Comparison of ENCODE assay signal across 8 cellular contexts in the genomic region with DNA sequence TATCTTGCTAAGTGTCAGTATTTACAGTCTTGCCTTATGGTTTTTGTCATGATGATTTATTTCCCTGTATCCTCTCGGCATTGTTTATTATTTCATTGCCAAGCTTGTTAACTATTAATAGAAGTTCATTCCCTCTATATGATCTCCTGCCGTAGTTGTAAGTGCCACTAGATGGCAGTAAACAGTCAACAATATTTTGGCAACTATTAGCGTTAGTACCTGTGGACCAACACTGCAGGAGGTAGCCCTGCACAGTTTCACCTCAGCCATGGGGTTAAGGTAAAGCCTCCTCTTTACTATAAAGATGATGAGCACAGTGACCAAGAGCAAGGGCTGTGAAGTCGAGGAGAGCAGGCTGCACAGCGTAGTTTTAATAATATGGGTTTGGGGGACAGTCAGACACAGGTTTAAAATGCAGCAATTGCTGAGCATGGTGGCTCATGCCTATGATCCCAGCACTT. TPM values are rescaled to one million over a fixed set of nuclear protein-coding genes. Genes with fewer than 3 reads are reported as not detected.
A peak's percentile ranks its signal among the peaks of the same experiment; 100 is the strongest.
DNase-seq lines count a peak whose midpoint lies in the region; ATAC-seq and TF ChIP-seq lines count a peak whose summit lies in the region.

No MANE protein-coding gene starts in this region.

- no peaks in the 10 kb centered on the region for H4K20me1 ChIP-seq in HCT116 (ENCODE audit: insufficient read depth)

- H3K79me2 ChIP-seq in HCT116 (ENCODE audit: insufficient read depth, low read length) = no peaks in the 10 kb centered on the region

- no peak overlapping the region for H3K27ac ChIP-seq in HCT116 (ENCODE audit: low read depth, low read length)

- no peaks in the 10 kb centered on the region for H3K9me3 Mint-ChIP-seq in T-cell
- H3K9me3 Mint-ChIP-seq in stimulated activated naive B cell treated with anti-CD40 and anti-IgM and Interleukin-4, amounts not matched to agents 10 μg/mL and 1 μg/mL and 100 μg/mL, for 72 hours = no peaks in the 10 kb centered on the region

- no peak overlapping the region for H2AFZ ChIP-seq in HCT116 (ENCODE audit: low read depth, low read length, poor library complexity, severe bottlenecking)

- H3K4me1 Mint-ChIP-seq in T-cell = peaks cover 0 to 1% (median 0%) of the 10 kb centered on the region in 3 donors
- peaks cover 0 to 4% of the 10 kb centered on the region in 2 donors for H3K4me1 Mint-ChIP-seq in stimulated activated naive B cell treated with anti-CD40 and anti-IgM and Interleukin-4, amounts not matched to agents 10 μg/mL and 1 μg/mL and 100 μg/mL, for 72 hours

- no peak for TF ChIP-seq POLR2A in HCT116 (IDR thresholded peaks at IDR 0.05; ENCODE audit: borderline replicate concordance, extremely low read depth, insufficient read depth, insufficient read length)

- no peaks in the 10 kb centered on the region for H3K9me2 ChIP-seq in HCT116 (ENCODE audit: insufficient read depth)

- peak; percentile 51 for DNase-seq in NCI-H2196 (lab: John Stamatoyannopoulos, UW; ENCODE audit: unreplicated experiment)
- no peak for DNase-seq in NCI-H2196 treated with DMSO at 0.1 percent for 48 hours (lab: John Stamatoyannopoulos, UW; ENCODE audit: unreplicated experiment)
- DNase-seq in HCT116 (ENCODE audit: low read depth, low spot score) = peak; percentile 51
- peak; percentile 47 for DNase-seq in NCI-H1105 treated with DMSO at 0.1 percent for 48 hours (lab: John Stamatoyannopoulos, UW)
- peak in 18 of 34 experiments; percentile 1 to 37 (median 16) for DNase-seq in T-cell
- peak; percentile 76 for DNase-seq in cerebellar cortex (ENCODE audit: low spot score)
- peak in 1 of 2 donors; percentile 11 for DNase-seq in left colon
- peak; percentile 15 for DNase-seq in stimulated activated naive B cell treated with anti-CD40 and anti-IgM and Interleukin-4, amounts not matched to agents 10 μg/mL and 1 μg/mL and 100 μg/mL, for 72 hours

- ATAC-seq in HCT116 = peak; percentile 100
- ATAC-seq in T-cell (replicated peaks in 1 of 4) = peak; percentile 81 to 85 (median 84)
- peak; percentile 95 for ATAC-seq in left colon
- peak; percentile 89 to 95 for ATAC-seq in stimulated activated naive B cell treated with anti-CD40 and anti-IgM and Interleukin-4, amounts not matched to agents 10 μg/mL and 1 μg/mL and 100 μg/mL, for 72 hours (replicated peaks)

- H3K27me3 ChIP-seq in HCT116 (ENCODE audit: insufficient read depth, low read length) = no peaks in the 10 kb centered on the region

- no peak overlapping the region for H3K4me3 ChIP-seq in HCT116 (replicated peaks in 1 of 2; ENCODE audit: low read depth in 1 of 2, low read length in 2 of 2)

- POLR2A ChIA-PET in HCT116 (lab: Charles Lee) = interaction anchor here (1.0 kb wide), 1 partner anchor 112 kb away, joined by 6 read pairs; a partner anchor contains a TSS
- POLR2A ChIA-PET in T-cell (lab: Charles Lee) = interaction anchor here in 1 of 2 donors (0.6 kb wide), 1 partner anchor 9 kb away, joined by 3 read pairs; no protein-coding TSS in a partner anchor

- H3K27ac Mint-ChIP-seq in T-cell = no peak overlapping the region
- no peak overlapping the region for H3K27ac Mint-ChIP-seq in stimulated activated naive B cell treated with anti-CD40 and anti-IgM and Interleukin-4, amounts not matched to agents 10 μg/mL and 1 μg/mL and 100 μg/mL, for 72 hours

- TF ChIP-seq RAD21 in HCT116 (IDR thresholded peaks at IDR 0.05; ENCODE audit: low read depth) = peak; percentile 88

- intact Hi-C loops in HCT116 (cut with micrococcal nuclease) (loop anchor here (2.0 kb wide), 2 partner anchors 278 to 324 kb away; no protein-coding TSS in a partner anchor), left colon (cut with DNase I, micrococcal nuclease) (loop anchor here in 1 of 2 donors (5.0 kb wide), 1 partner anchor 275 kb away; no protein-coding TSS in a partner anchor)

- RAD21 ChIA-PET in HCT116 (lab: Charles Lee; ENCODE audit: low non-redundant PET in 1 of 2, low total read pairs in 2 of 2, uncharacterized antibody in 2 of 2, unreplicated experiment in 2 of 2) = interaction anchor here (0.8 to 0.9 kb wide), 5 partner anchors 212 to 307 kb away, joined by 3 to 5 read pairs (median 4); no protein-coding TSS in a partner anchor

- no TSS peak for BruUV-seq in HCT116 (replicated peaks; lab: Mats Ljungman, UMichigan)

- peak; percentile 75 to 94 (median 78) for TF ChIP-seq CTCF in HCT116 (IDR thresholded peaks at IDR 0.05 in 2 of 3, conservative IDR thresholded peaks at IDR 0.05 in 1 of 3; ENCODE audit: borderline replicate concordance in 1 of 3, insufficient read depth in 1 of 3, low read depth in 2 of 3, low read length in 2 of 3)

- H3K36me3 ChIP-seq in HCT116 (ENCODE audit: control insufficient read depth in 1 of 2, insufficient read depth in 2 of 2, low read length in 2 of 2) = no peaks in the 10 kb centered on the region

- CTCF ChIA-PET in HCT116 (lab: Charles Lee) (interaction anchor here (0.6 to 3.4 kb wide), 31 partner anchors 9 to 358 kb away, joined by 3 to 35 read pairs (median 4); a partner anchor contains a TSS), T-cell (lab: Charles Lee) (interaction anchor here (0.6 to 2.3 kb wide), 27 partner anchors 9 to 560 kb away, joined by 3 to 14 read pairs (median 3); a partner anchor contains a TSS)

- H3K9me3 ChIP-seq in HCT116 (ENCODE audit: control insufficient read depth in 1 of 2, insufficient read depth in 1 of 2, low read depth in 1 of 2, low read length in 2 of 2) = no peaks in the 10 kb centered on the region

- H3K4me1 ChIP-seq in HCT116 (ENCODE audit: control insufficient read depth in 1 of 2, insufficient read depth in 2 of 2, low read length in 2 of 2) = no peaks in the 10 kb centered on the region

- H3K27me3 Mint-ChIP-seq in T-cell = peaks cover 7 to 8% of the 10 kb centered on the region in 2 donors
- H3K27me3 Mint-ChIP-seq in stimulated activated naive B cell treated with anti-CD40 and anti-IgM and Interleukin-4, amounts not matched to agents 10 μg/mL and 1 μg/mL and 100 μg/mL, for 72 hours = peaks cover 0 to 5% of the 10 kb centered on the region in 2 donors

- no peak overlapping the region; the same call in 1 of the 2 replicates for H3K4me2 ChIP-seq in HCT116 (ENCODE audit: low read length)

- H3K4me3 Mint-ChIP-seq in T-cell = no peak overlapping the region
- H3K4me3 Mint-ChIP-seq in stimulated activated naive B cell treated with anti-CD40 and anti-IgM and Interleukin-4, amounts not matched to agents 10 μg/mL and 1 μg/mL and 100 μg/mL, for 72 hours = no peak overlapping the region

- no peaks in the 10 kb centered on the region for H3K36me3 Mint-ChIP-seq in T-cell
- H3K36me3 Mint-ChIP-seq in stimulated activated naive B cell treated with anti-CD40 and anti-IgM and Interleukin-4, amounts not matched to agents 10 μg/mL and 1 μg/mL and 100 μg/mL, for 72 hours = peaks cover 3% of the 10 kb centered on the region in 2 donors

- H3K9ac ChIP-seq in HCT116 (ENCODE audit: low read length) = no peak overlapping the region

TF ChIP-seq in HCT116, 20 proteins besides CTCF, POLR2A, EP300 and RAD21 (continues in another document):
- TF ChIP-seq YY1 (IDR thresholded peaks at IDR 0.05; ENCODE audit: extremely low read depth, insufficient replicate concordance, low read depth, low read length) (no peak), CBX3 (IDR thresholded peaks at IDR 0.05; ENCODE audit: low read depth) (0 out of 2 replicates have a peak, but pooled peaks have one; percentile 28), ELF1 (IDR thresholded peaks at IDR 0.05; ENCODE audit: borderline replicate concordance, low read depth) (no peak)
- TF ChIP-seq, protein P1, sequence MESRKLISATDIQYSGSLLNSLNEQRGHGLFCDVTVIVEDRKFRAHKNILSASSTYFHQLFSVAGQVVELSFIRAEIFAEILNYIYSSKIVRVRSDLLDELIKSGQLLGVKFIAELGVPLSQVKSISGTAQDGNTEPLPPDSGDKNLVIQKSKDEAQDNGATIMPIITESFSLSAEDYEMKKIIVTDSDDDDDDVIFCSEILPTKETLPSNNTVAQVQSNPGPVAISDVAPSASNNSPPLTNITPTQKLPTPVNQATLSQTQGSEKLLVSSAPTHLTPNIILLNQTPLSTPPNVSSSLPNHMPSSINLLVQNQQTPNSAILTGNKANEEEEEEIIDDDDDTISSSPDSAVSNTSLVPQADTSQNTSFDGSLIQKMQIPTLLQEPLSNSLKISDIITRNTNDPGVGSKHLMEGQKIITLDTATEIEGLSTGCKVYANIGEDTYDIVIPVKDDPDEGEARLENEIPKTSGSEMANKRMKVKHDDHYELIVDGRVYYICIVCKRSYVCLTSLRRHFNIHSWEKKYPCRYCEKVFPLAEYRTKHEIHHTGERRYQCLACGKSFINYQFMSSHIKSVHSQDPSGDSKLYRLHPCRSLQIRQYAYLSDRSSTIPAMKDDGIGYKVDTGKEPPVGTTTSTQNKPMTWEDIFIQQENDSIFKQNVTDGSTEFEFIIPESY (IDR thresholded peaks at IDR 0.05; ENCODE audit: extremely low read depth, insufficient replicate concordance, low read length) = no peak
- TF ChIP-seq, protein P2, sequence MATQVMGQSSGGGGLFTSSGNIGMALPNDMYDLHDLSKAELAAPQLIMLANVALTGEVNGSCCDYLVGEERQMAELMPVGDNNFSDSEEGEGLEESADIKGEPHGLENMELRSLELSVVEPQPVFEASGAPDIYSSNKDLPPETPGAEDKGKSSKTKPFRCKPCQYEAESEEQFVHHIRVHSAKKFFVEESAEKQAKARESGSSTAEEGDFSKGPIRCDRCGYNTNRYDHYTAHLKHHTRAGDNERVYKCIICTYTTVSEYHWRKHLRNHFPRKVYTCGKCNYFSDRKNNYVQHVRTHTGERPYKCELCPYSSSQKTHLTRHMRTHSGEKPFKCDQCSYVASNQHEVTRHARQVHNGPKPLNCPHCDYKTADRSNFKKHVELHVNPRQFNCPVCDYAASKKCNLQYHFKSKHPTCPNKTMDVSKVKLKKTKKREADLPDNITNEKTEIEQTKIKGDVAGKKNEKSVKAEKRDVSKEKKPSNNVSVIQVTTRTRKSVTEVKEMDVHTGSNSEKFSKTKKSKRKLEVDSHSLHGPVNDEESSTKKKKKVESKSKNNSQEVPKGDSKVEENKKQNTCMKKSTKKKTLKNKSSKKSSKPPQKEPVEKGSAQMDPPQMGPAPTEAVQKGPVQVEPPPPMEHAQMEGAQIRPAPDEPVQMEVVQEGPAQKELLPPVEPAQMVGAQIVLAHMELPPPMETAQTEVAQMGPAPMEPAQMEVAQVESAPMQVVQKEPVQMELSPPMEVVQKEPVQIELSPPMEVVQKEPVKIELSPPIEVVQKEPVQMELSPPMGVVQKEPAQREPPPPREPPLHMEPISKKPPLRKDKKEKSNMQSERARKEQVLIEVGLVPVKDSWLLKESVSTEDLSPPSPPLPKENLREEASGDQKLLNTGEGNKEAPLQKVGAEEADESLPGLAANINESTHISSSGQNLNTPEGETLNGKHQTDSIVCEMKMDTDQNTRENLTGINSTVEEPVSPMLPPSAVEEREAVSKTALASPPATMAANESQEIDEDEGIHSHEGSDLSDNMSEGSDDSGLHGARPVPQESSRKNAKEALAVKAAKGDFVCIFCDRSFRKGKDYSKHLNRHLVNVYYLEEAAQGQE (IDR thresholded peaks at IDR 0.05; ENCODE audit: low read depth) = no peak
- TF ChIP-seq, protein P3, sequence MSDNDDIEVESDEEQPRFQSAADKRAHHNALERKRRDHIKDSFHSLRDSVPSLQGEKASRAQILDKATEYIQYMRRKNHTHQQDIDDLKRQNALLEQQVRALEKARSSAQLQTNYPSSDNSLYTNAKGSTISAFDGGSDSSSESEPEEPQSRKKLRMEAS (IDR thresholded peaks at IDR 0.05) = no peak

RNA-seq across cellular contexts. Expression of a gene that starts 26.1 kb away (rescaled TPM):
- total RNA-seq in HCT116 (2021; ENCODE audit: unreplicated experiment) (12.2 TPM), T-cell (1 to 10 TPM; 5.6 to 6.1 (median 5.9) TPM), left colon (1 to 10 TPM; 5.9 to 6.4 TPM)
- polyA plus RNA-seq in HCT116 (2012) = 6.6 and 6.8 TPM in 2 replicates
